ENCODE assay signal across 1 cellular context in genomic region chr3:31456373-31456772, GRCh38.
TF ChIP-seq lines count a peak whose summit lies in the region.

No MANE protein-coding gene starts in this region.

TF ChIP-seq in K562, 482 proteins besides CTCF, POLR2A, EP300 and RAD21 (continued from another document and continues in another):
- TF ChIP-seq, protein P1, sequence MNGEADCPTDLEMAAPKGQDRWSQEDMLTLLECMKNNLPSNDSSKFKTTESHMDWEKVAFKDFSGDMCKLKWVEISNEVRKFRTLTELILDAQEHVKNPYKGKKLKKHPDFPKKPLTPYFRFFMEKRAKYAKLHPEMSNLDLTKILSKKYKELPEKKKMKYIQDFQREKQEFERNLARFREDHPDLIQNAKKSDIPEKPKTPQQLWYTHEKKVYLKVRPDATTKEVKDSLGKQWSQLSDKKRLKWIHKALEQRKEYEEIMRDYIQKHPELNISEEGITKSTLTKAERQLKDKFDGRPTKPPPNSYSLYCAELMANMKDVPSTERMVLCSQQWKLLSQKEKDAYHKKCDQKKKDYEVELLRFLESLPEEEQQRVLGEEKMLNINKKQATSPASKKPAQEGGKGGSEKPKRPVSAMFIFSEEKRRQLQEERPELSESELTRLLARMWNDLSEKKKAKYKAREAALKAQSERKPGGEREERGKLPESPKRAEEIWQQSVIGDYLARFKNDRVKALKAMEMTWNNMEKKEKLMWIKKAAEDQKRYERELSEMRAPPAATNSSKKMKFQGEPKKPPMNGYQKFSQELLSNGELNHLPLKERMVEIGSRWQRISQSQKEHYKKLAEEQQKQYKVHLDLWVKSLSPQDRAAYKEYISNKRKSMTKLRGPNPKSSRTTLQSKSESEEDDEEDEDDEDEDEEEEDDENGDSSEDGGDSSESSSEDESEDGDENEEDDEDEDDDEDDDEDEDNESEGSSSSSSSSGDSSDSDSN (IDR thresholded peaks at IDR 0.05; ENCODE audit: borderline replicate concordance in 1 of 2, low read depth in 2 of 2, low read length in 2 of 2), result no peak
- TF ChIP-seq RAD51 (IDR thresholded peaks at IDR 0.05; ENCODE audit: borderline replicate concordance, low read depth), result peak; percentile 68
- no peak for TF ChIP-seq PTTG1 (tag; IDR thresholded peaks at IDR 0.05; ENCODE audit: low read depth)
- TF ChIP-seq TAF9B (IDR thresholded peaks at IDR 0.05; ENCODE audit: partially characterized antibody), result no peak
- TF ChIP-seq BHLHE40 (IDR thresholded peaks at IDR 0.05; ENCODE audit: low read length), result peak; percentile 91
- TF ChIP-seq ESRRA (IDR thresholded peaks at IDR 0.05; ENCODE audit: borderline replicate concordance, low read depth), result peak; percentile 24; the same call in 1 of the 2 replicates
- TF ChIP-seq TFAM (CRISPR knock-in tag; conservative IDR thresholded peaks at IDR 0.05), result no peak
- TF ChIP-seq ASH1L (IDR thresholded peaks at IDR 0.05; ENCODE audit: borderline replicate concordance, low read depth, partially characterized antibody), result no peak
- no peak for TF ChIP-seq RBM15 (IDR thresholded peaks at IDR 0.05; ENCODE audit: insufficient read depth, low read length)
- no peak for TF ChIP-seq ZFP91 (CRISPR knock-in tag; IDR thresholded peaks at IDR 0.05)
- TF ChIP-seq FOXK2 (conservative IDR thresholded peaks at IDR 0.05 in 1 of 2, IDR thresholded peaks at IDR 0.05 in 1 of 2; ENCODE audit: low read depth in 2 of 2), result no peak
- TF ChIP-seq ZNF766 (CRISPR knock-in tag; conservative IDR thresholded peaks at IDR 0.05), result no peak
- no peak for TF ChIP-seq ETS2 (tag; IDR thresholded peaks at IDR 0.05; ENCODE audit: borderline replicate concordance, poor library complexity, severe bottlenecking)
- 0 out of 2 replicates have a peak, but pooled peaks have one; percentile 23 for TF ChIP-seq MGA (IDR thresholded peaks at IDR 0.05)
- no peak for TF ChIP-seq POLR2AphosphoS5 (IDR thresholded peaks at IDR 0.05; ENCODE audit: control insufficient read depth, insufficient read depth, low read depth, low read length)
- no peak for TF ChIP-seq ZNF398 (CRISPR knock-in tag; IDR thresholded peaks at IDR 0.05)
- no peak for TF ChIP-seq SMAD4 (CRISPR knock-in tag; conservative IDR thresholded peaks at IDR 0.05)
- TF ChIP-seq NR2C2 (CRISPR knock-in tag; IDR thresholded peaks at IDR 0.05), result no peak
- no peak for TF ChIP-seq NR2C2 (tag; IDR thresholded peaks at IDR 0.05)
- TF ChIP-seq GATA2 (CRISPR knock-in tag; IDR thresholded peaks at IDR 0.05), result no peak
- TF ChIP-seq ZNF707 (CRISPR knock-in tag; conservative IDR thresholded peaks at IDR 0.05), result no peak
- TF ChIP-seq MCM5 (IDR thresholded peaks at IDR 0.05; ENCODE audit: low read depth), result no peak
- no peak for TF ChIP-seq ZKSCAN3 (CRISPR knock-in tag; IDR thresholded peaks at IDR 0.05)
- TF ChIP-seq PHF20 (IDR thresholded peaks at IDR 0.05; ENCODE audit: partially characterized antibody), result no peak
- TF ChIP-seq, protein P2, sequence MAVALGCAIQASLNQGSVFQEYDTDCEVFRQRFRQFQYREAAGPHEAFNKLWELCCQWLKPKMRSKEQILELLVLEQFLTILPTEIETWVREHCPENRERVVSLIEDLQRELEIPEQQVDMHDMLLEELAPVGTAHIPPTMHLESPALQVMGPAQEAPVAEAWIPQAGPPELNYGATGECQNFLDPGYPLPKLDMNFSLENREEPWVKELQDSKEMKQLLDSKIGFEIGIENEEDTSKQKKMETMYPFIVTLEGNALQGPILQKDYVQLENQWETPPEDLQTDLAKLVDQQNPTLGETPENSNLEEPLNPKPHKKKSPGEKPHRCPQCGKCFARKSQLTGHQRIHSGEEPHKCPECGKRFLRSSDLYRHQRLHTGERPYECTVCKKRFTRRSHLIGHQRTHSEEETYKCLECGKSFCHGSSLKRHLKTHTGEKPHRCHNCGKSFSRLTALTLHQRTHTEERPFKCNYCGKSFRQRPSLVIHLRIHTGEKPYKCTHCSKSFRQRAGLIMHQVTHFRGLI (CRISPR knock-in tag; IDR thresholded peaks at IDR 0.05), result no peak
- no peak for TF ChIP-seq ZNF668 (CRISPR knock-in tag; IDR thresholded peaks at IDR 0.05)
- TF ChIP-seq TAL1 (IDR thresholded peaks at IDR 0.05), result no peak
- peak; percentile 56; the same call in 1 of the 2 replicates for TF ChIP-seq ELF1 (tag; IDR thresholded peaks at IDR 0.05)
- TF ChIP-seq SNAPC5 (CRISPR knock-in tag; IDR thresholded peaks at IDR 0.05), result no peak
- peak; percentile 25; the same call in 1 of the 2 replicates for TF ChIP-seq ZNF589 (CRISPR knock-in tag; IDR thresholded peaks at IDR 0.05; ENCODE audit: low read depth)
- 0 out of 2 replicates have a peak, but pooled peaks have one; percentile 21 for TF ChIP-seq L3MBTL2 (IDR thresholded peaks at IDR 0.05)
- no peak for TF ChIP-seq MLLT1 (IDR thresholded peaks at IDR 0.05)
- TF ChIP-seq NRF1 (conservative IDR thresholded peaks at IDR 0.05 in 1 of 2, IDR thresholded peaks at IDR 0.05 in 1 of 2), result no peak
- TF ChIP-seq YBX1 (IDR thresholded peaks at IDR 0.05), result no peak
- TF ChIP-seq, protein P3, sequence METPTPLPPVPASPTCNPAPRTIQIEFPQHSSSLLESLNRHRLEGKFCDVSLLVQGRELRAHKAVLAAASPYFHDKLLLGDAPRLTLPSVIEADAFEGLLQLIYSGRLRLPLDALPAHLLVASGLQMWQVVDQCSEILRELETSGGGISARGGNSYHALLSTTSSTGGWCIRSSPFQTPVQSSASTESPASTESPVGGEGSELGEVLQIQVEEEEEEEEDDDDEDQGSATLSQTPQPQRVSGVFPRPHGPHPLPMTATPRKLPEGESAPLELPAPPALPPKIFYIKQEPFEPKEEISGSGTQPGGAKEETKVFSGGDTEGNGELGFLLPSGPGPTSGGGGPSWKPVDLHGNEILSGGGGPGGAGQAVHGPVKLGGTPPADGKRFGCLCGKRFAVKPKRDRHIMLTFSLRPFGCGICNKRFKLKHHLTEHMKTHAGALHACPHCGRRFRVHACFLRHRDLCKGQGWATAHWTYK (CRISPR knock-in tag; IDR thresholded peaks at IDR 0.05), result no peak
- TF ChIP-seq, protein P4, sequence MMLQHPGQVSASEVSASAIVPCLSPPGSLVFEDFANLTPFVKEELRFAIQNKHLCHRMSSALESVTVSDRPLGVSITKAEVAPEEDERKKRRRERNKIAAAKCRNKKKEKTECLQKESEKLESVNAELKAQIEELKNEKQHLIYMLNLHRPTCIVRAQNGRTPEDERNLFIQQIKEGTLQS (IDR thresholded peaks at IDR 0.05), result no peak
- TF ChIP-seq, protein P4 (CRISPR knock-in tag; conservative IDR thresholded peaks at IDR 0.05), result no peak
